In genomic region chr12:19125325-19125724, GRCh38 we compare ENCODE assay signal across 1 cellular context.
TF ChIP-seq lines count a peak whose summit lies in the region.

No MANE protein-coding gene starts in this region.

TF ChIP-seq in IMR-90, 13 proteins besides CTCF, POLR2A, EP300 and RAD21:
- TF ChIP-seq USF2 (IDR thresholded peaks at IDR 0.05; ENCODE audit: low read depth, low read length) = no peak
